ENCODE assay signal across 9 cellular contexts in the genomic region with DNA sequence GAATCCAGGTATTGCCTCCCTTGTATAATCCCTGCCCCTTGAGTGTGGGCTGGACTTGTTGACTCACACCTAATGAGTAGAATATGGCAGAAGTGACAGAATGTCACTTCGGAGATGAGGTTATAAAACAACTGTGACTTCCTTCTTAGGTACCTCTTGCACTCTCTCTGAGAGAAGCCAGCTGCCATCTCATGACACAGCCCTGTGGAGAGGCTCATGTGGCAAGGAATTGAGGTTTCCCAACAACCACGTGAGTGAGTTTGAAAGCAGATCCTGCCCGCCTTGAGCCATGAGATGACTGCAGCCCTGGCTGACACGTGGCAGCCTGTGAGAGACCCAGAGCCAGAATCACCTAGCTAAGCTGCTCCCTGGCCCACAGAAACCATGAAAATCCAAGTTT. TPM values are rescaled to one million over a fixed set of nuclear protein-coding genes. Genes with fewer than 3 reads are reported as not detected.
A peak's percentile ranks its signal among the peaks of the same experiment; 100 is the strongest.
DNase-seq lines count a peak whose midpoint lies in the region; ATAC-seq, FAIRE-seq and TF ChIP-seq lines count a peak whose summit lies in the region.
"Had no signal": no experiment of that assay in that cellular context is flagged by ENCODE, and none has a peak within 500 bp of the region (broad histone marks: within the 10 kb centered on the region; RNA-seq: fewer than 3 reads in every experiment).

No MANE protein-coding gene starts in this region.

- CTCF ChIA-PET in K562 (lab: Yijun Ruan, JAX; ENCODE audit: low intra/inter-chr PET ratio): no interaction called here

- ATAC-seq in GM18511 (IDR thresholded peaks at IDR 0.05; ENCODE audit: unreplicated experiment): peak; percentile 67
- ATAC-seq in K562: no peak
- peak; percentile 79 to 82 for ATAC-seq in natural killer cell treated with Interleukin-12 subunit alpha and Interleukin-12 subunit beta and Interleukin-15 and Interleukin-18, amount 100 ng/mL, for 72 hours

- H3K9me1 ChIP-seq in K562 (ENCODE audit: control insufficient read depth, insufficient read depth, low read length): no peaks in the 10 kb centered on the region

- POLR2A ChIA-PET in K562 (lab: Yijun Ruan, JAX): interaction anchor here (2.0 kb wide), 1 partner anchor 9 kb away, joined by 6 read pairs; no protein-coding TSS in a partner anchor

- no peak overlapping the region for H3K4me3 Mint-ChIP-seq in natural killer cell treated with Interleukin-12 subunit alpha and Interleukin-12 subunit beta and Interleukin-15 and Interleukin-18, amount 100 ng/mL, for 72 hours
- no peak overlapping the region for H3K4me3 Mint-ChIP-seq in immature natural killer cell
- no peak overlapping the region for H3K4me3 Mint-ChIP-seq in HFFc6

- no peak overlapping the region for H3K4me2 ChIP-seq in K562 (ENCODE audit: insufficient read depth, low read length)

- TF ChIP-seq CTCF in K562 (IDR thresholded peaks at IDR 0.05 in 2 of 3, conservative IDR thresholded peaks at IDR 0.05 in 1 of 3; ENCODE audit: insufficient read depth in 2 of 3, low read depth in 1 of 3, low read length in 3 of 3) (no peak), HFFc6 (IDR thresholded peaks at IDR 0.05) (no peak)

- BruUV-seq in K562 (replicated peaks; lab: Mats Ljungman, UMichigan): no TSS peak

- no peaks in the 10 kb centered on the region for H3K36me3 Mint-ChIP-seq in natural killer cell treated with Interleukin-12 subunit alpha and Interleukin-12 subunit beta and Interleukin-15 and Interleukin-18, amount 100 ng/mL, for 72 hours
- H3K36me3 Mint-ChIP-seq in immature natural killer cell: no peaks in the 10 kb centered on the region
- no peaks in the 10 kb centered on the region for H3K36me3 Mint-ChIP-seq in HFFc6 (ENCODE audit: low read depth)

- no peaks in the 10 kb centered on the region for H3K9me3 Mint-ChIP-seq in natural killer cell treated with Interleukin-12 subunit alpha and Interleukin-12 subunit beta and Interleukin-15 and Interleukin-18, amount 100 ng/mL, for 72 hours
- H3K9me3 Mint-ChIP-seq in immature natural killer cell (no peaks in the 10 kb centered on the region), HFFc6 (no peaks in the 10 kb centered on the region)

- H2AFZ ChIP-seq in K562 (ENCODE audit: low read depth, low read length): peak overlapping the region; percentile 63

- TF ChIP-seq POLR2A in K562 (conservative IDR thresholded peaks at IDR 0.05): no peak

- no peaks in the 10 kb centered on the region for H3K36me3 ChIP-seq in K562 (ENCODE audit: control insufficient read depth, insufficient read depth, low read length)
- H3K36me3 ChIP-seq: ovary had no signal

- in situ Hi-C loops in K562 (cut with MboI): no loop called here

- H3K79me2 ChIP-seq in K562 (ENCODE audit: control insufficient read depth, insufficient read depth, low read length): no peaks in the 10 kb centered on the region

- no peaks in the 10 kb centered on the region for H4K20me1 ChIP-seq in K562 (replicated peaks; ENCODE audit: control insufficient read depth, insufficient read depth, low read length)

- H3K27me3 Mint-ChIP-seq in natural killer cell treated with Interleukin-12 subunit alpha and Interleukin-12 subunit beta and Interleukin-15 and Interleukin-18, amount 100 ng/mL, for 72 hours: peaks cover 0 to 12% of the 10 kb centered on the region in 2 donors
- H3K27me3 Mint-ChIP-seq in immature natural killer cell (ENCODE audit: low read depth in 3 of 3) (peaks cover 0 to 5% (median 3%) of the 10 kb centered on the region in 3 donors), HFFc6 (ENCODE audit: insufficient read depth) (no peaks in the 10 kb centered on the region)

- no peak for FAIRE-seq in K562 (lab: Jason Lieb, UNC)

- DNase-seq in LHCN-M2 (ENCODE audit: low read depth) (peak; percentile 82), K562 (ENCODE audit: extremely low read depth in 1 of 4, low spot score in 3 of 4) (no peak), immature natural killer cell (no peak), AG08395 (ENCODE audit: low spot score) (no peak), NCI-H345 (lab: John Stamatoyannopoulos, UW) (no peak), HFFc6 (no peak)
- DNase-seq in natural killer cell treated with Interleukin-12 subunit alpha and Interleukin-12 subunit beta and Interleukin-15 and Interleukin-18, amount 100 ng/mL, for 72 hours (ENCODE audit: low spot score): no peak
- DNase-seq: ovary had no signal

- no peaks in the 10 kb centered on the region; a peak in 1 of 5 replicates for H3K4me1 ChIP-seq in K562 (replicated peaks in 1 of 2; ENCODE audit: control insufficient read depth in 2 of 2, insufficient read depth in 2 of 2, low read length in 2 of 2)

- H3K27ac ChIP-seq in K562 (ENCODE audit: extremely low read depth, low read depth, low read length): no peak overlapping the region
- H3K27ac ChIP-seq: ovary had no signal

- no peak for TF ChIP-seq RAD21 in K562 (CRISPR knock-in tag; conservative IDR thresholded peaks at IDR 0.05 in 1 of 2, IDR thresholded peaks at IDR 0.05 in 1 of 2)

- 4% methylated on average over 4 of the region's 4 CpGs for WGBS in K562 (ENCODE audit: insufficient coverage, low coverage, missing lambda C conversion rate)

- intact Hi-C loops in K562 (cut with micrococcal nuclease): no loop called here

- H3K27ac Mint-ChIP-seq in natural killer cell treated with Interleukin-12 subunit alpha and Interleukin-12 subunit beta and Interleukin-15 and Interleukin-18, amount 100 ng/mL, for 72 hours: peak overlapping the region in 1 of 2 donors; percentile 44
- peak overlapping the region in 1 of 6 donors; percentile 32 for H3K27ac Mint-ChIP-seq in immature natural killer cell
- H3K27ac Mint-ChIP-seq in HFFc6: no peak overlapping the region

- no peak for TF ChIP-seq EP300 in K562 (IDR thresholded peaks at IDR 0.05; ENCODE audit: low read length)

- H3K9me3 ChIP-seq in K562 (replicated peaks; ENCODE audit: control insufficient read depth, insufficient read depth, low read depth, low read length): no peaks in the 10 kb centered on the region
- H3K9me3 ChIP-seq: ovary had no signal

- H3K27me3 ChIP-seq in K562 (ENCODE audit: control insufficient read depth in 2 of 2, insufficient read depth in 2 of 2, low read length in 2 of 2): no peaks in the 10 kb centered on the region
- H3K27me3 ChIP-seq: ovary had no signal

- no peaks in the 10 kb centered on the region for H3K4me1 Mint-ChIP-seq in natural killer cell treated with Interleukin-12 subunit alpha and Interleukin-12 subunit beta and Interleukin-15 and Interleukin-18, amount 100 ng/mL, for 72 hours (ENCODE audit: low read depth in 2 of 2)
- H3K4me1 Mint-ChIP-seq in immature natural killer cell: no peaks in the 10 kb centered on the region
- no peaks in the 10 kb centered on the region for H3K4me1 Mint-ChIP-seq in HFFc6 (ENCODE audit: low read depth)

- no peak overlapping the region for H3K9ac ChIP-seq in K562 (ENCODE audit: insufficient read depth in 1 of 2, low read depth in 2 of 2, low read length in 2 of 2)

- H3K4me3 ChIP-seq in K562: no peak overlapping the region
- H3K4me3 ChIP-seq: ovary had no signal

RNA-seq across cellular contexts. Expression of gene ASB11, which starts 13.5 kb away (rescaled TPM):
- total RNA-seq in LHCN-M2 (2014; rRNA removed) (not detected in 2 replicates), K562 (2014; rRNA removed) (not detected in 2 replicates), K562 (2014; rRNA removed; fragmentation: Illumina TruSeq; extraction: Trizol) (not detected in 2 replicates), K562 (2015; rRNA removed; fragmentation: Illumina TruSeq; extraction: Trizol) (not detected in 2 replicates), K562 (2021) (not detected in 2 replicates)
- not detected for polyA plus RNA-seq in LHCN-M2 (2012)
- total RNA-seq in K562 (2011; cell fraction: chromatin; rRNA removed; ENCODE audit: low replicate concordance): not detected in 2 replicates
- total RNA-seq in K562 (2011; cell fraction: nucleolus; rRNA removed): not detected in 2 replicates
- total RNA-seq in K562 (2011; cell fraction: nucleoplasm; rRNA removed): not detected in 2 replicates
- polyA plus RNA-seq in K562 (2011; rRNA removed) (not detected in 2 replicates), K562 (2014; fragmentation: Illumina TruSeq; extraction: Trizol) (not detected in 2 replicates), K562 (2014; fragmentation: Nextera tagmentation; extraction: Ambion mirVana) (not detected), K562 (2014; rRNA removed) (not detected in 2 replicates), immature natural killer cell (not detected)
- not detected in 2 replicates for polyA plus RNA-seq in K562 (2011; cell fraction: cytosol; rRNA removed)
- not detected in 2 replicates for polyA plus RNA-seq in K562 (2011; cell fraction: nucleus; rRNA removed)
- 0.07 TPM in 1 of 2 replicates, not detected in the other for polyA plus RNA-seq in K562 (2012)
- not detected in 2 replicates for polyA minus RNA-seq in K562 (2011; rRNA and poly(A)+ RNA removed)
- not detected in 2 replicates for polyA minus RNA-seq in K562 (2011; cell fraction: cytosol; rRNA and poly(A)+ RNA removed)
- polyA minus RNA-seq in K562 (2011; cell fraction: nucleus; rRNA and poly(A)+ RNA removed): not detected in 2 replicates
- total RNA-seq in natural killer cell treated with Interleukin-12 subunit alpha and Interleukin-12 subunit beta and Interleukin-15 and Interleukin-18, amount 100 ng/mL, for 72 hours: not detected
- total RNA-seq in HFFc6 (2021; fragmentation: NEBNext Ultra II Directional; extraction: Animal tissue kit (Norgen Biotek cat#: 25700)): not detected
- total RNA-seq: ovary had no signal

RNA-seq across cellular contexts. Expression of gene ASB9, which starts 32.0 kb away (rescaled TPM):
- total RNA-seq in LHCN-M2 (2014; rRNA removed) (2.1 and 4.2 TPM in 2 replicates), K562 (2014; rRNA removed) (0.27 and 0.82 TPM in 2 replicates), K562 (2014; rRNA removed; fragmentation: Illumina TruSeq; extraction: Trizol) (0.61 and 1.3 TPM in 2 replicates), K562 (2015; rRNA removed; fragmentation: Illumina TruSeq; extraction: Trizol) (0.91 and 1.2 TPM in 2 replicates), K562 (2021) (0.51 and 0.82 TPM in 2 replicates)
- 1.4 TPM for polyA plus RNA-seq in LHCN-M2 (2012)
- not detected in 2 replicates for total RNA-seq in K562 (2011; cell fraction: chromatin; rRNA removed; ENCODE audit: low replicate concordance)
- total RNA-seq in K562 (2011; cell fraction: nucleolus; rRNA removed): 0.79 TPM in 1 of 2 replicates, not detected in the other
- not detected in 2 replicates for total RNA-seq in K562 (2011; cell fraction: nucleoplasm; rRNA removed)
- polyA plus RNA-seq in K562 (2011; rRNA removed) (0.16 and 0.96 TPM in 2 replicates), K562 (2014; fragmentation: Illumina TruSeq; extraction: Trizol) (0.42 and 0.52 TPM in 2 replicates), K562 (2014; fragmentation: Nextera tagmentation; extraction: Ambion mirVana) (1 to 10 TPM; 1.5 to 1.7 TPM), K562 (2014; rRNA removed) (1.1 and 1.8 TPM in 2 replicates), immature natural killer cell (under 1 TPM in 1 of 3 donors, not detected in 2; 0.34 TPM)
- polyA plus RNA-seq in K562 (2011; cell fraction: cytosol; rRNA removed): 0.24 and 0.28 TPM in 2 replicates
- polyA plus RNA-seq in K562 (2011; cell fraction: nucleus; rRNA removed): 0.08 and 0.44 TPM in 2 replicates
- 1.3 and 1.4 TPM in 2 replicates for polyA plus RNA-seq in K562 (2012)
- 0.21 TPM in 1 of 2 replicates, not detected in the other for polyA minus RNA-seq in K562 (2011; rRNA and poly(A)+ RNA removed)
- polyA minus RNA-seq in K562 (2011; cell fraction: cytosol; rRNA and poly(A)+ RNA removed): not detected in 2 replicates
- polyA minus RNA-seq in K562 (2011; cell fraction: nucleus; rRNA and poly(A)+ RNA removed): not detected in 2 replicates
- not detected for total RNA-seq in natural killer cell treated with Interleukin-12 subunit alpha and Interleukin-12 subunit beta and Interleukin-15 and Interleukin-18, amount 100 ng/mL, for 72 hours
- total RNA-seq in HFFc6 (2021; fragmentation: NEBNext Ultra II Directional; extraction: Animal tissue kit (Norgen Biotek cat#: 25700)): under 1 TPM; 0.41 to 0.94 (median 0.58) TPM

RNA-seq across cellular contexts. Expression of gene PIGA, which starts 33.4 kb away (rescaled TPM):
- 6.7 and 10.2 TPM in 2 replicates for total RNA-seq in LHCN-M2 (2014; rRNA removed)
- 1.6 TPM for polyA plus RNA-seq in LHCN-M2 (2012)
- 51.5 and 81.3 TPM in 2 replicates for total RNA-seq in K562 (2011; cell fraction: chromatin; rRNA removed; ENCODE audit: low replicate concordance)
- 19.5 and 21.6 TPM in 2 replicates for total RNA-seq in K562 (2011; cell fraction: nucleolus; rRNA removed)
- total RNA-seq in K562 (2011; cell fraction: nucleoplasm; rRNA removed): 44.0 and 93.4 TPM in 2 replicates
- total RNA-seq in K562 (2014; rRNA removed): 14.8 and 16.0 TPM in 2 replicates
- 28.5 and 32.8 TPM in 2 replicates for total RNA-seq in K562 (2014; rRNA removed; fragmentation: Illumina TruSeq; extraction: Trizol)
- total RNA-seq in K562 (2015; rRNA removed; fragmentation: Illumina TruSeq; extraction: Trizol): 20.6 and 23.5 TPM in 2 replicates
- 26.5 and 28.0 TPM in 2 replicates for total RNA-seq in K562 (2021)
- 32.3 and 36.9 TPM in 2 replicates for polyA plus RNA-seq in K562 (2011; rRNA removed)
- polyA plus RNA-seq in K562 (2011; cell fraction: cytosol; rRNA removed): 9.9 and 15.7 TPM in 2 replicates
- 38.0 and 39.6 TPM in 2 replicates for polyA plus RNA-seq in K562 (2011; cell fraction: nucleus; rRNA removed)
- polyA plus RNA-seq in K562 (2012): 12.3 and 17.0 TPM in 2 replicates
- 22.8 and 23.9 TPM in 2 replicates for polyA plus RNA-seq in K562 (2014; fragmentation: Illumina TruSeq; extraction: Trizol)
- polyA plus RNA-seq in K562 (2014; fragmentation: Nextera tagmentation; extraction: Ambion mirVana): 10 to 100 TPM; 21.6 to 31.2 TPM
- polyA plus RNA-seq in K562 (2014; rRNA removed): 14.7 and 16.9 TPM in 2 replicates
- 56.2 and 69.2 TPM in 2 replicates for polyA minus RNA-seq in K562 (2011; rRNA and poly(A)+ RNA removed)
- polyA minus RNA-seq in K562 (2011; cell fraction: cytosol; rRNA and poly(A)+ RNA removed): 12.7 and 13.6 TPM in 2 replicates
- 27.6 and 52.5 TPM in 2 replicates for polyA minus RNA-seq in K562 (2011; cell fraction: nucleus; rRNA and poly(A)+ RNA removed)
- 10 to 100 TPM; 26.7 to 26.8 TPM for total RNA-seq in natural killer cell treated with Interleukin-12 subunit alpha and Interleukin-12 subunit beta and Interleukin-15 and Interleukin-18, amount 100 ng/mL, for 72 hours
- 1 to 10 TPM; 2.4 to 3.9 (median 3.3) TPM for polyA plus RNA-seq in immature natural killer cell
- 1 to 10 TPM; 4.8 to 6.8 (median 6.0) TPM for total RNA-seq in HFFc6 (2021; fragmentation: NEBNext Ultra II Directional; extraction: Animal tissue kit (Norgen Biotek cat#: 25700))
